In the genomic region with DNA sequence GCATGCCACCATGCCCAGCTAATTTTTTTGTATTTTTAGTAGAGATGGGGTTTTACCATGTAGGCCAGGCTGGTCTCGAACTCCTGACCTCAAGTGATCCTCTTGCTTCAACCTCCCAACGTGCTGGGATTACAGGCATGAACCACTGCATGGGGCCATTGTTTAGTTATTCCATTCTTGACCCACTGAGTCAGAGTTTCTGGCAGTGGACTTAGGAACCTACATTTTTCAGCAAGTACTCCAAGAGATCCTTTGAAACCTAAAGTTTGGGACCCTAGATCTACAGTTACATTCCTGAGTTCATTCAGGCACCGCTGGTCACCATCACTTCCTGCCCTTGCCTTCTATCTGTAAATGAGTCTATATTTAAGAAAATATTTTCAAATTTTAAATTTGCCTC, we compare ENCODE assay signal across 12 cellular contexts. TPM values are rescaled to one million over a fixed set of nuclear protein-coding genes. Genes with fewer than 3 reads are reported as not detected.
DNase-seq lines count a peak whose midpoint lies in the region; ATAC-seq and TF ChIP-seq lines count a peak whose summit lies in the region.
"Had no signal": no experiment of that assay in that cellular context is flagged by ENCODE, and none has a peak within 500 bp of the region (broad histone marks: within the 10 kb centered on the region; RNA-seq: fewer than 3 reads in every experiment).

No MANE protein-coding gene starts in this region.

- H3K79me2 ChIP-seq in DND-41 (ENCODE audit: insufficient read depth, low read length) = peaks cover 49% of the 10 kb centered on the region
- H3K79me2 ChIP-seq in GM23338 (replicated peaks; ENCODE audit: insufficient read depth) = no peaks in the 10 kb centered on the region

- ATAC-seq in DND-41 (ENCODE audit: insufficient read depth, low read depth) = no peak
- ATAC-seq in natural killer cell treated with Interleukin-12 subunit alpha and Interleukin-12 subunit beta and Interleukin-15 and Interleukin-18, amount 100 ng/mL, for 72 hours = no peak
- no peak for ATAC-seq in GM23338
- ATAC-seq in HG03342 (IDR thresholded peaks at IDR 0.05; ENCODE audit: unreplicated experiment) = no peak

- TF ChIP-seq CTCF in DND-41 (IDR thresholded peaks at IDR 0.05; ENCODE audit: borderline replicate concordance, extremely low read depth, low read length, poor library complexity, severe bottlenecking) (no peak), GM23338 (conservative IDR thresholded peaks at IDR 0.05; ENCODE audit: low read depth in 2 of 2) (no peak)

- H3K9me3 ChIP-seq in DND-41 (ENCODE audit: insufficient read depth, low read length, severe bottlenecking) = no peaks in the 10 kb centered on the region
- H3K9me3 ChIP-seq in KOPT-K1 (ENCODE audit: insufficient read depth, low read length, poor library complexity, severe bottlenecking) = no peaks in the 10 kb centered on the region
- H3K9me3 ChIP-seq: Peyer's patch, thoracic aorta had no signal

- peak overlapping the region; percentile 89 for H3K27ac Mint-ChIP-seq in dendritic cell treated with granulocyte-macrophage colony-stimulating factor and Interleukin-4, amounts not matched to agents 40 ng/mL and 50 ng/mL, for 4 days
- peak overlapping the region; percentile 90 to 92 for H3K27ac Mint-ChIP-seq in natural killer cell treated with Interleukin-12 subunit alpha and Interleukin-12 subunit beta and Interleukin-15 and Interleukin-18, amount 100 ng/mL, for 72 hours
- no peak overlapping the region for H3K27ac Mint-ChIP-seq in GM23338

- H3K4me2 ChIP-seq in DND-41 (ENCODE audit: insufficient read depth, low read length) (peak overlapping the region; percentile 67; the same call in 1 of the 2 replicates), GM23338 (no peak overlapping the region)

- H3K4me1 Mint-ChIP-seq in dendritic cell treated with granulocyte-macrophage colony-stimulating factor and Interleukin-4, amounts not matched to agents 40 ng/mL and 50 ng/mL, for 4 days (ENCODE audit: low read depth) = peaks cover 39% of the 10 kb centered on the region
- peaks cover 41 to 46% of the 10 kb centered on the region in 2 donors for H3K4me1 Mint-ChIP-seq in natural killer cell treated with Interleukin-12 subunit alpha and Interleukin-12 subunit beta and Interleukin-15 and Interleukin-18, amount 100 ng/mL, for 72 hours (ENCODE audit: low read depth in 2 of 2)
- H3K4me1 Mint-ChIP-seq in GM23338 = peaks cover 11% of the 10 kb centered on the region

- H3F3A ChIP-seq in GM23338 (replicated peaks; ENCODE audit: low read depth) = no peaks in the 10 kb centered on the region

- H2AFZ ChIP-seq in DND-41 (ENCODE audit: low read depth, low read length) (no peak overlapping the region), GM23338 (no peak overlapping the region)

- no peaks in the 10 kb centered on the region for H3K9me2 ChIP-seq in GM23338 (ENCODE audit: insufficient read depth)

- no peaks in the 10 kb centered on the region for H3K27me3 Mint-ChIP-seq in dendritic cell treated with granulocyte-macrophage colony-stimulating factor and Interleukin-4, amounts not matched to agents 40 ng/mL and 50 ng/mL, for 4 days
- H3K27me3 Mint-ChIP-seq in natural killer cell treated with Interleukin-12 subunit alpha and Interleukin-12 subunit beta and Interleukin-15 and Interleukin-18, amount 100 ng/mL, for 72 hours = no peaks in the 10 kb centered on the region
- no peaks in the 10 kb centered on the region for H3K27me3 Mint-ChIP-seq in GM23338 (ENCODE audit: insufficient read depth, low read depth, poor library complexity)

- H3K27me3 ChIP-seq in DND-41 (ENCODE audit: insufficient read depth, low read length, poor library complexity) (no peaks in the 10 kb centered on the region), GM23338 (ENCODE audit: insufficient read depth) (no peaks in the 10 kb centered on the region)
- H3K27me3 ChIP-seq: BLaER1 treated with 17β-estradiol and CSF1 and Interleukin-3, amounts not matched to agents 10 nM and 100 nM; Peyer's patch had no signal

- peaks cover 10% of the 10 kb centered on the region for H3K36me3 ChIP-seq in DND-41 (ENCODE audit: insufficient read depth, low read length)
- H3K36me3 ChIP-seq in KOPT-K1 (ENCODE audit: insufficient read depth, low read length) = 0 out of 2 replicates have a peak, but pooled peaks cover 2% of the 10 kb centered on the region
- H3K36me3 ChIP-seq in GM23338 (ENCODE audit: insufficient read depth) = no peaks in the 10 kb centered on the region
- H3K36me3 ChIP-seq: Peyer's patch, thoracic aorta had no signal

- H4K20me1 ChIP-seq in DND-41 (ENCODE audit: insufficient read depth, low read length) (no peaks in the 10 kb centered on the region), GM23338 (replicated peaks; ENCODE audit: insufficient read depth) (no peaks in the 10 kb centered on the region)

- no peak overlapping the region for H3K4me3 Mint-ChIP-seq in dendritic cell treated with granulocyte-macrophage colony-stimulating factor and Interleukin-4, amounts not matched to agents 40 ng/mL and 50 ng/mL, for 4 days
- peak overlapping the region; percentile 92 for H3K4me3 Mint-ChIP-seq in natural killer cell treated with Interleukin-12 subunit alpha and Interleukin-12 subunit beta and Interleukin-15 and Interleukin-18, amount 100 ng/mL, for 72 hours
- H3K4me3 Mint-ChIP-seq in GM23338 = no peak overlapping the region

- no peaks in the 10 kb centered on the region for H3K9me3 Mint-ChIP-seq in dendritic cell treated with granulocyte-macrophage colony-stimulating factor and Interleukin-4, amounts not matched to agents 40 ng/mL and 50 ng/mL, for 4 days
- no peaks in the 10 kb centered on the region for H3K9me3 Mint-ChIP-seq in natural killer cell treated with Interleukin-12 subunit alpha and Interleukin-12 subunit beta and Interleukin-15 and Interleukin-18, amount 100 ng/mL, for 72 hours
- no peaks in the 10 kb centered on the region for H3K9me3 Mint-ChIP-seq in GM23338

- peak overlapping the region; percentile 96 for H3K27ac ChIP-seq in DND-41 (ENCODE audit: low read length)
- peak overlapping the region; percentile 97 for H3K27ac ChIP-seq in KOPT-K1 (ENCODE audit: low read depth, low read length, poor library complexity, severe bottlenecking)
- H3K27ac ChIP-seq in GM23338 (ENCODE audit: low read depth) = no peak overlapping the region
- H3K27ac ChIP-seq: thoracic aorta had no signal

- H3K9ac ChIP-seq in DND-41 (ENCODE audit: low read depth, low read length) = peak overlapping the region; percentile 79; the same call in 1 of the 2 replicates

- H3K36me3 Mint-ChIP-seq in dendritic cell treated with granulocyte-macrophage colony-stimulating factor and Interleukin-4, amounts not matched to agents 40 ng/mL and 50 ng/mL, for 4 days (ENCODE audit: low read depth) = no peaks in the 10 kb centered on the region
- peaks cover 18% of the 10 kb centered on the region for H3K36me3 Mint-ChIP-seq in natural killer cell treated with Interleukin-12 subunit alpha and Interleukin-12 subunit beta and Interleukin-15 and Interleukin-18, amount 100 ng/mL, for 72 hours
- H3K36me3 Mint-ChIP-seq in GM23338 (ENCODE audit: low read depth) = no peaks in the 10 kb centered on the region

- H3K4me3 ChIP-seq in DND-41 (ENCODE audit: low read depth in 1 of 2, low read length in 2 of 2) (no peak overlapping the region), GM23338 (no peak overlapping the region)
- H3K4me3 ChIP-seq: BLaER1 treated with 17β-estradiol and CSF1 and Interleukin-3, amounts not matched to agents 10 nM and 100 nM; Peyer's patch; thoracic aorta had no signal

- intact Hi-C loops in dendritic cell treated with granulocyte-macrophage colony-stimulating factor and Interleukin-4, amounts not matched to agents 40 ng/mL and 50 ng/mL, for 4 days (cut with micrococcal nuclease) = no loop called here

- DNase-seq in DND-41 (no peak), GM23338 (ENCODE audit: low spot score) (no peak), superior temporal gyrus (ENCODE audit: extremely low spot score) (no peak)
- no peak for DNase-seq in natural killer cell treated with Interleukin-12 subunit alpha and Interleukin-12 subunit beta and Interleukin-15 and Interleukin-18, amount 100 ng/mL, for 72 hours (ENCODE audit: low spot score)
- DNase-seq: NCI-H748 treated with DMSO at 0.1 percent for 48 hours; Peyer's patch; stimulated activated CD4-positive, alpha-beta T cell treated with anti-CD3 and anti-CD28 coated beads, Interleukin-12 subunit alpha, Interleukin-12 subunit beta, amount 100 ng/mL, for 4 hours had no signal

- H3K4me1 ChIP-seq in DND-41 (ENCODE audit: insufficient read depth, low read length) (peaks cover 46% of the 10 kb centered on the region), GM23338 (ENCODE audit: insufficient read depth) (peaks cover 11% of the 10 kb centered on the region)

TF ChIP-seq in GM23338, 12 proteins besides CTCF, POLR2A, EP300 and RAD21 (continues in another document):
- TF ChIP-seq JUNB (IDR thresholded peaks at IDR 0.05; ENCODE audit: unreplicated experiment) (no peak), REST (IDR thresholded peaks at IDR 0.05; ENCODE audit: unreplicated experiment) (no peak), NANOG (IDR thresholded peaks at IDR 0.05; ENCODE audit: borderline replicate concordance) (no peak)

RNA-seq across cellular contexts. Expression of gene TNFSF10, which starts 1.4 kb away (rescaled TPM):
- 100 to 1,000 TPM; 111 to 321 TPM for total RNA-seq in natural killer cell treated with Interleukin-12 subunit alpha and Interleukin-12 subunit beta and Interleukin-15 and Interleukin-18, amount 100 ng/mL, for 72 hours
- not detected in 2 replicates for total RNA-seq in GM23338 (2014; rRNA removed; shearing (Covaris generic))
- polyA plus RNA-seq in GM23338 (2016; fragmentation: Nextera tagmentation; extraction: Ambion mirVana) = 0.21 and 0.27 TPM in 2 replicates

Comparison
In these comparisons a context has a peak if more than half of its experiments do, and no peak if none do; other contexts are left out.
1. RNA of gene TNFSF10, which starts 1.4 kb away (total RNA-seq): 111 to 321 TPM in natural killer cell treated with Interleukin-12 subunit alpha and Interleukin-12 subunit beta and Interleukin-15 and Interleukin-18, amount 100 ng/mL, for 72 hours; not detected in GM23338; every median in the first group is over 10 times any median in the second.